In the genomic region with DNA sequence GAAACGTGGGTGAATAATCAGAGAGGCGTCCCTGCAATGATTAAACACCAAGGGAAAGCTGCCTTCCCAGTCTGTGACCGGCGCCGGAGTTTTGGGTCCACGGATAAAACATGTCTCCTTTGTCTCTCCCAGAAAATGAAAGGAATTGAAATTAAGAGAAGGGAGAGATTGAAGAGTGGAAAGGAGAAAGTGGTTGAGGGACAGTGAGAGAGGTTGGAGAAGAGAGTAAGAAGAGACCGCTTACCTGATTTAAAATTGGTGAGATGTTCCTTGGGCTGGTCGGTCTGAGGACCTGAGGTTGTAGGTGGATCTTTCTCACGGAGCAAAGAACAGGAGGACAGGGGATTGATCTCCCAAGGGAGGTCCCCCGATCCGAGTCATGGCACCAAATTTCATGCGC, we compare ENCODE assay signal across 20 cellular contexts. TPM values are rescaled to one million over a fixed set of nuclear protein-coding genes. Genes with fewer than 3 reads are reported as not detected.
"Had no signal": no experiment of that assay in that cellular context is flagged by ENCODE, and none has a peak within 500 bp of the region (broad histone marks: within the 10 kb centered on the region; RNA-seq: fewer than 3 reads in every experiment).

No MANE protein-coding gene starts in this region.

RNA-seq across cellular contexts. Expression of a gene that starts 24.9 kb away (rescaled TPM):
- total RNA-seq: activated naive CD4-positive, alpha-beta T cell treated with anti-CD3 and anti-CD28 coated beads for 36 hours; activated naive CD4-positive, alpha-beta T cell treated with anti-CD3 and anti-CD28 coated beads, Interleukin-2, amount 50 U/mL, for 72 hours; activated naive CD8-positive, alpha-beta T cell treated with anti-CD3 and anti-CD28 coated beads for 36 hours; activated naive CD8-positive, alpha-beta T cell treated with anti-CD3 and anti-CD28 coated beads, Interleukin-2, amount 10 ng/mL, durations not matched to agents 7 days and 5 days; activated T-cell treated with anti-CD3 and anti-CD28 coated beads, Interleukin-2, amount 50 U/mL, for 4 hours; activated T-cell treated with anti-CD3 and anti-CD28 coated beads, Interleukin-2, amount 50 U/mL, for 72 hours; activated T-helper 1 cell treated with anti-CD3 and anti-CD28 coated beads, Interleukin-12 subunit alpha, Interleukin-12 subunit beta, Interleukin-2, Interleukin-4 antibody, amounts not matched to agents 30 ng/mL and 10 ng/mL and 1 ng/mL, durations not matched to agents 14 hours and 24 hours and 36 hours; activated T-helper 17 cell treated with anti-CD3 and anti-CD28 coated beads, Interleukin-2, amount 50 U/mL, for 72 hours; activated T-helper 2 cell treated with anti-CD3 and anti-CD28 coated beads, Interferon-gamma antibody, Interleukin-2, Interleukin-4, amounts not matched to agents 10 μg/mL and 5 μg/mL and 100 μg/mL, durations not matched to agents 14 hours and 24 hours and 36 hours; ascending aorta; astrocyte; cardiac muscle cell; chondrocyte had no signal

RNA-seq across cellular contexts. Expression of a gene that starts 59.2 kb away (rescaled TPM):
- total RNA-seq: activated naive CD4-positive, alpha-beta T cell treated with anti-CD3 and anti-CD28 coated beads for 36 hours; activated naive CD8-positive, alpha-beta T cell treated with anti-CD3 and anti-CD28 coated beads for 36 hours; activated naive CD8-positive, alpha-beta T cell treated with anti-CD3 and anti-CD28 coated beads, Interleukin-2, amount 10 ng/mL, durations not matched to agents 7 days and 5 days; activated T-cell treated with anti-CD3 and anti-CD28 coated beads, Interleukin-2, amount 50 U/mL, for 4 hours; activated T-cell treated with anti-CD3 and anti-CD28 coated beads, Interleukin-2, amount 50 U/mL, for 72 hours; activated T-helper 1 cell treated with anti-CD3 and anti-CD28 coated beads, Interleukin-12 subunit alpha, Interleukin-12 subunit beta, Interleukin-2, Interleukin-4 antibody, amounts not matched to agents 30 ng/mL and 10 ng/mL and 1 ng/mL, durations not matched to agents 14 hours and 24 hours and 36 hours; activated T-helper 2 cell treated with anti-CD3 and anti-CD28 coated beads, Interferon-gamma antibody, Interleukin-2, Interleukin-4, amounts not matched to agents 10 μg/mL and 5 μg/mL and 100 μg/mL, durations not matched to agents 14 hours and 24 hours and 36 hours; adrenal gland; aorta; ascending aorta; body of pancreas; breast epithelium; bronchial epithelial cell; cardiac muscle cell; cardiac septum; cerebellum; chondrocyte had no signal
